Comparison of ENCODE assay signal across 8 cellular contexts in genomic region chr7:101880536-101881443, GRCh38.
A peak's percentile ranks its signal among the peaks of the same experiment; 100 is the strongest.
DNase-seq lines count a peak whose midpoint lies in the region; ATAC-seq and TF ChIP-seq lines count a peak whose summit lies in the region.

No MANE protein-coding gene starts in this region.

- H3K9ac ChIP-seq in skeletal muscle satellite cell (ENCODE audit: low read depth, low read length), result peak overlapping the region; percentile 71

- no peaks in the 10 kb centered on the region for H3K9me3 ChIP-seq in skeletal muscle satellite cell (replicated peaks; ENCODE audit: low read length)

- peaks cover 36% of the 10 kb centered on the region for H3K4me1 ChIP-seq in skeletal muscle satellite cell (ENCODE audit: control insufficient read depth, insufficient read depth, low read length)

- ATAC-seq in SK-N-SH treated with all-trans-retinoic acid at 6 μM for 48 hours (peak; percentile 7; the same call in 2 of the 3 replicates), GM18519 (IDR thresholded peaks at IDR 0.05; ENCODE audit: low FRiP score, unreplicated experiment) (no peak)

- peak overlapping the region; percentile 37 for H3K4me2 ChIP-seq in skeletal muscle satellite cell (ENCODE audit: low read length)

- H3K36me3 ChIP-seq in skeletal muscle satellite cell (ENCODE audit: insufficient read depth, low read length), result no peaks in the 10 kb centered on the region

- no peak for TF ChIP-seq CTCF in fibroblast of the aortic adventitia (IDR thresholded peaks at IDR 0.05; ENCODE audit: insufficient read depth, low read length)

- H3K27me3 ChIP-seq in skeletal muscle satellite cell (ENCODE audit: control insufficient read depth, insufficient read depth, low read length), result no peaks in the 10 kb centered on the region

- DNase-seq in NCI-H2107 treated with DMSO at 0.1 percent for 48 hours (lab: John Stamatoyannopoulos, UW; ENCODE audit: unreplicated experiment), result peak; percentile 41
- DNase-seq in NCI-H2107 (lab: John Stamatoyannopoulos, UW), result no peak
- DNase-seq in fibroblast of the aortic adventitia (ENCODE audit: low read depth), result peak; percentile 44
- DNase-seq in amygdala (lab: John Stamatoyannopoulos, UW), result no peak
- DNase-seq in AG20443 (ENCODE audit: low spot score), result no peak

- H3K4me3 ChIP-seq in fibroblast of the aortic adventitia (ENCODE audit: low read depth, low read length) (no peak overlapping the region), skeletal muscle satellite cell (ENCODE audit: low read length) (no peak overlapping the region)

TF ChIP-seq in SK-N-SH treated with all-trans-retinoic acid at 6 μM for 48 hours, 23 proteins besides CTCF, POLR2A, EP300 and RAD21:
- TF ChIP-seq TCF4 (CRISPR knock-in tag; IDR thresholded peaks at IDR 0.05; ENCODE audit: borderline replicate concordance) (no peak), ESRRG (CRISPR knock-in tag; IDR thresholded peaks at IDR 0.05) (no peak), CSDC2 (CRISPR knock-in tag; IDR thresholded peaks at IDR 0.05) (no peak), ZNF565 (CRISPR knock-in tag; conservative IDR thresholded peaks at IDR 0.05; ENCODE audit: low read depth) (no peak), SNAI2 (CRISPR knock-in tag; IDR thresholded peaks at IDR 0.05) (no peak), RARB (CRISPR knock-in tag; IDR thresholded peaks at IDR 0.05) (no peak), ZFP3 (CRISPR knock-in tag; IDR thresholded peaks at IDR 0.05) (no peak), GLIS3 (CRISPR knock-in tag; IDR thresholded peaks at IDR 0.05) (no peak), ZFP30 (CRISPR knock-in tag; IDR thresholded peaks at IDR 0.05) (no peak), OSR1 (CRISPR knock-in tag; IDR thresholded peaks at IDR 0.05) (no peak), ZC3H10 (CRISPR knock-in tag; IDR thresholded peaks at IDR 0.05) (no peak), ISL1 (CRISPR knock-in tag; IDR thresholded peaks at IDR 0.05) (no peak)
- TF ChIP-seq, protein P1, sequence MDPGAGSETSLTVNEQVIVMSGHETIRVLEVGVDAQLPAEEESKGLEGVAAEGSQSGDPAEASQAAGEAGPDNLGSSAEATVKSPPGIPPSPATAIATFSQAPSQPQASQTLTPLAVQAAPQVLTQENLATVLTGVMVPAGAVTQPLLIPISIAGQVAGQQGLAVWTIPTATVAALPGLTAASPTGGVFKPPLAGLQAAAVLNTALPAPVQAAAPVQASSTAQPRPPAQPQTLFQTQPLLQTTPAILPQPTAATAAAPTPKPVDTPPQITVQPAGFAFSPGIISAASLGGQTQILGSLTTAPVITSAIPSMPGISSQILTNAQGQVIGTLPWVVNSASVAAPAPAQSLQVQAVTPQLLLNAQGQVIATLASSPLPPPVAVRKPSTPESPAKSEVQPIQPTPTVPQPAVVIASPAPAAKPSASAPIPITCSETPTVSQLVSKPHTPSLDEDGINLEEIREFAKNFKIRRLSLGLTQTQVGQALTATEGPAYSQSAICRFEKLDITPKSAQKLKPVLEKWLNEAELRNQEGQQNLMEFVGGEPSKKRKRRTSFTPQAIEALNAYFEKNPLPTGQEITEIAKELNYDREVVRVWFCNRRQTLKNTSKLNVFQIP (CRISPR knock-in tag; IDR thresholded peaks at IDR 0.05; ENCODE audit: borderline replicate concordance, low read depth), result no peak
- TF ChIP-seq, protein P2, sequence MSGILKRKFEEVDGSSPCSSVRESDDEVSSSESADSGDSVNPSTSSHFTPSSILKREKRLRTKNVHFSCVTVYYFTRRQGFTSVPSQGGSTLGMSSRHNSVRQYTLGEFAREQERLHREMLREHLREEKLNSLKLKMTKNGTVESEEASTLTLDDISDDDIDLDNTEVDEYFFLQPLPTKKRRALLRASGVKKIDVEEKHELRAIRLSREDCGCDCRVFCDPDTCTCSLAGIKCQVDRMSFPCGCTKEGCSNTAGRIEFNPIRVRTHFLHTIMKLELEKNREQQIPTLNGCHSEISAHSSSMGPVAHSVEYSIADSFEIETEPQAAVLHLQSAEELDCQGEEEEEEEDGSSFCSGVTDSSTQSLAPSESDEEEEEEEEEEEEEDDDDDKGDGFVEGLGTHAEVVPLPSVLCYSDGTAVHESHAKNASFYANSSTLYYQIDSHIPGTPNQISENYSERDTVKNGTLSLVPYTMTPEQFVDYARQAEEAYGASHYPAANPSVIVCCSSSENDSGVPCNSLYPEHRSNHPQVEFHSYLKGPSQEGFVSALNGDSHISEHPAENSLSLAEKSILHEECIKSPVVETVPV (CRISPR knock-in tag; IDR thresholded peaks at IDR 0.05), result no peak

Comparison
In these comparisons a context has a peak if more than half of its experiments do, and no peak if none do; other contexts are left out.
1. DNase-seq: peak in NCI-H2107 treated with DMSO at 0.1 percent for 48 hours (single experiment) and fibroblast of the aortic adventitia (single experiment); none in NCI-H2107 (single experiment), amygdala (0 of 56) and AG20443 (single experiment).